19 cellular contexts compared by ENCODE assay signal in genomic region chr2:239509388-239510143, GRCh38.
DNase-seq lines count a peak whose midpoint lies in the region; FAIRE-seq and TF ChIP-seq lines count a peak whose summit lies in the region.
"Had no signal": no experiment of that assay in that cellular context is flagged by ENCODE, and none has a peak within 500 bp of the region (broad histone marks: within the 10 kb centered on the region; RNA-seq: fewer than 3 reads in every experiment).

No MANE protein-coding gene starts in this region.

- peak overlapping the region; percentile 46 for H3K9ac ChIP-seq in neuronal stem cell (ENCODE audit: low read depth, low read length, poor library complexity)
- H3K9ac ChIP-seq: BLaER1, GM23248 had no signal

- no peak overlapping the region for H2AFZ ChIP-seq in neuronal stem cell (ENCODE audit: low read length)
- H2AFZ ChIP-seq: GM23248 had no signal

- H3K27me3 ChIP-seq in neuronal stem cell (ENCODE audit: control insufficient read depth in 3 of 3, insufficient read depth in 3 of 3, low read depth in 1 of 3, low read length in 3 of 3) (peaks cover 0 to 27% (median 0%) of the 10 kb centered on the region in 3 experiments), dorsolateral prefrontal cortex (no peaks in the 10 kb centered on the region)
- H3K27me3 ChIP-seq: BLaER1 had no signal

- peaks cover 0 to 8% of the 10 kb centered on the region in 2 donors for H3K9me3 ChIP-seq in neuronal stem cell (replicated peaks in 1 of 2; ENCODE audit: control insufficient read depth in 2 of 2, insufficient read depth in 1 of 2, low read depth in 1 of 2, low read length in 2 of 2)
- H3K9me3 ChIP-seq: HAP-1 had no signal

- peak overlapping the region; percentile 65 for H3K14ac ChIP-seq in neuronal stem cell (ENCODE audit: low read length)

- FAIRE-seq in GM12891 (lab: Jason Lieb, UNC) (peak; percentile 58), urothelium cell line (lab: Jason Lieb, UNC) (peak; percentile 98)
- FAIRE-seq: A204.1, GM12878, GM19239 had no signal

- peaks cover 4% of the 10 kb centered on the region for H3K36me3 Mint-ChIP-seq in endothelial cell (ENCODE audit: low read depth, unreplicated experiment)
- H3K36me3 Mint-ChIP-seq: CD8-positive, alpha-beta T cell had no signal

- H2AK5ac ChIP-seq in neuronal stem cell (ENCODE audit: low read depth, low read length): peak overlapping the region; percentile 40

- H3K4me3 Mint-ChIP-seq in endothelial cell (ENCODE audit: unreplicated experiment): peak overlapping the region; percentile 4
- H3K4me3 Mint-ChIP-seq: CD8-positive, alpha-beta T cell had no signal

- H2BK12ac ChIP-seq in neuronal stem cell (ENCODE audit: low read length): no peak overlapping the region

- peaks cover 0 to 12% of the 10 kb centered on the region in 2 donors for H3K4me1 ChIP-seq in neuronal stem cell (ENCODE audit: control insufficient read depth in 2 of 2, insufficient read depth in 1 of 2, low read depth in 1 of 2, low read length in 2 of 2)
- H3K4me1 ChIP-seq: HAP-1 had no signal

- H3K4me1 Mint-ChIP-seq in endothelial cell (ENCODE audit: unreplicated experiment): peaks cover 12% of the 10 kb centered on the region

- TF ChIP-seq CTCF in endothelial cell (IDR thresholded peaks at IDR 0.05; ENCODE audit: unreplicated experiment) (no peak), dorsolateral prefrontal cortex (IDR thresholded peaks at IDR 0.05 in 54 of 56, conservative IDR thresholded peaks at IDR 0.05 in 2 of 56; ENCODE audit: low read depth in 1 of 56, partially characterized antibody in 56 of 56) (no peak)

- in situ Hi-C loops in ACHN (cut with HindIII; ENCODE audit: low pct_ligation_motif_present, low pct_unique_long_range_greater_than_20kb, low sequenced_read_pairs): no loop called here

- no peaks in the 10 kb centered on the region for H3K79me1 ChIP-seq in neuronal stem cell (ENCODE audit: low read depth, low read length)

- H3K27ac Mint-ChIP-seq in endothelial cell (ENCODE audit: unreplicated experiment): peak overlapping the region; percentile 5
- H3K27ac Mint-ChIP-seq: CD8-positive, alpha-beta T cell had no signal

- peak overlapping the region; percentile 31 for H4K91ac ChIP-seq in neuronal stem cell (ENCODE audit: low read depth, low read length, poor library complexity)

- WGBS in neuronal stem cell (ENCODE audit: extremely low coverage in 2 of 2, insufficient read length in 2 of 2, insufficient replicate concordance in 1 of 2), 2 donors: no CpG with 5 or more reads among the region's 19 CpGs

- no peaks in the 10 kb centered on the region for H3K9me3 Mint-ChIP-seq in endothelial cell (ENCODE audit: unreplicated experiment)

- H3K4me3 ChIP-seq in neuronal stem cell (ENCODE audit: low read length in 2 of 2) (peak overlapping the region in 1 of 2 donors; percentile 9), dorsolateral prefrontal cortex (no peak overlapping the region)
- H3K4me3 ChIP-seq: BLaER1, GM12878, GM23248, HAP-1 had no signal

- H3K18ac ChIP-seq in neuronal stem cell (ENCODE audit: low read length): no peak overlapping the region

- H3K36me3 ChIP-seq in neuronal stem cell (replicated peaks in 1 of 2; ENCODE audit: control insufficient read depth in 2 of 2, insufficient read depth in 2 of 2, low read length in 2 of 2): peaks cover 0 to 1% of the 10 kb centered on the region in 2 donors
- H3K36me3 ChIP-seq: BLaER1, HAP-1 had no signal

- TF ChIP-seq POLR2A in GM12891 (IDR thresholded peaks at IDR 0.05; ENCODE audit: low read depth, low read length): no peak

- no peak overlapping the region for H2BK120ac ChIP-seq in neuronal stem cell (ENCODE audit: low read depth, low read length)

- no peak overlapping the region for H2BK15ac ChIP-seq in neuronal stem cell (ENCODE audit: low read length)

- H3K4ac ChIP-seq in neuronal stem cell (ENCODE audit: low read length): no peak overlapping the region

- H3K27ac ChIP-seq in neuronal stem cell (replicated peaks; ENCODE audit: low read length): no peak overlapping the region
- H3K27ac ChIP-seq in dorsolateral prefrontal cortex: peak overlapping the region in 4 of 59 donors; percentile 19 to 40 (median 28)
- H3K27ac ChIP-seq: BLaER1, GM23248 had no signal

- DNase-seq in GM12891 (ENCODE audit: insufficient read length, low spot score): no peak
- no peak for DNase-seq in endothelial cell (ENCODE audit: low spot score)
- DNase-seq in neuronal stem cell (ENCODE audit: low spot score): no peak
- no peak for DNase-seq in urothelium cell line (ENCODE audit: low spot score)
- DNase-seq in dorsolateral prefrontal cortex: no peak
- DNase-seq in AG20443 (ENCODE audit: low spot score): no peak
- DNase-seq in ACHN: no peak
- DNase-seq: Calu3; CD8-positive, alpha-beta T cell; DMS53; DND-41; EL; GM23248; KG1 had no signal

- H3K4me2 ChIP-seq in neuronal stem cell (ENCODE audit: insufficient read depth, low read length, poor library complexity, severe bottlenecking): no peak overlapping the region

- H3K27me3 Mint-ChIP-seq in endothelial cell (ENCODE audit: unreplicated experiment): peaks cover 2% of the 10 kb centered on the region

- H4K8ac ChIP-seq in neuronal stem cell (ENCODE audit: low read depth, low read length): no peak overlapping the region

- H3K23ac ChIP-seq in neuronal stem cell (ENCODE audit: low read depth, low read length, poor library complexity): no peak overlapping the region

- intact Hi-C loops in dorsolateral prefrontal cortex (cut with DNase I): no loop called here

- H2BK5ac ChIP-seq in neuronal stem cell (ENCODE audit: low read length): no peak overlapping the region

TF ChIP-seq in GM12891, 5 proteins besides CTCF, POLR2A, EP300 and RAD21:
- TF ChIP-seq POU2F2 (IDR thresholded peaks at IDR 0.05; ENCODE audit: low read depth, low read length) (no peak), PAX5 (IDR thresholded peaks at IDR 0.05; ENCODE audit: insufficient read depth, low read length, severe bottlenecking) (no peak), TAF1 (IDR thresholded peaks at IDR 0.05; ENCODE audit: low read depth, low read length) (no peak), POLR2AphosphoS5 (IDR thresholded peaks at IDR 0.05; ENCODE audit: low read depth, low read length) (no peak), SPI1 (IDR thresholded peaks at IDR 0.05; ENCODE audit: low read depth, low read length) (no peak)
